Comparison of ENCODE assay signal across 9 cellular contexts in genomic region chr5:73419414-73420390, GRCh38. TPM values are rescaled to one million over a fixed set of nuclear protein-coding genes. Genes with fewer than 3 reads are reported as not detected.
A peak's percentile ranks its signal among the peaks of the same experiment; 100 is the strongest.
DNase-seq lines count a peak whose midpoint lies in the region; ATAC-seq and TF ChIP-seq lines count a peak whose summit lies in the region.
"Had no signal": no experiment of that assay in that cellular context is flagged by ENCODE, and none has a peak within 500 bp of the region (broad histone marks: within the 10 kb centered on the region; RNA-seq: fewer than 3 reads in every experiment).

No MANE protein-coding gene starts in this region.

- WGBS in testis, 2 donors = 0 to 2% methylated on average over 49 to 77 of the region's 81 CpGs

- H3K4me1 ChIP-seq in testis = no peaks in the 10 kb centered on the region

- H3K36me3 ChIP-seq in brain microvascular endothelial cell (replicated peaks) = no peaks in the 10 kb centered on the region
- H3K36me3 ChIP-seq in testis (ENCODE audit: low read depth, missing control alignments) = no peaks in the 10 kb centered on the region

- peaks cover 5% of the 10 kb centered on the region for H3K9me3 Mint-ChIP-seq in activated naive CD4-positive, alpha-beta T cell treated with anti-CD3 and anti-CD28 coated beads, Interleukin-2, amount 50 U/mL, for 24 hours

- H3K4me3 Mint-ChIP-seq in activated naive CD4-positive, alpha-beta T cell treated with anti-CD3 and anti-CD28 coated beads, Interleukin-2, amount 50 U/mL, for 24 hours = peak overlapping the region; percentile 30

- H3K27ac Mint-ChIP-seq in activated naive CD4-positive, alpha-beta T cell treated with anti-CD3 and anti-CD28 coated beads, Interleukin-2, amount 50 U/mL, for 24 hours = no peak overlapping the region

- intact Hi-C loops in testis (cut with DNase I; ENCODE audit: low total_unique reads) = no loop called here

- H3K36me3 Mint-ChIP-seq in activated naive CD4-positive, alpha-beta T cell treated with anti-CD3 and anti-CD28 coated beads, Interleukin-2, amount 50 U/mL, for 24 hours = no peaks in the 10 kb centered on the region

- TF ChIP-seq CTCF in brain microvascular endothelial cell (IDR thresholded peaks at IDR 0.05; ENCODE audit: low read depth, low read length, missing control alignments) (no peak), testis (IDR thresholded peaks at IDR 0.05) (no peak)

- no peaks in the 10 kb centered on the region for H3K9me3 ChIP-seq in testis

- TF ChIP-seq POLR2A in testis (IDR thresholded peaks at IDR 0.05) = no peak

- no peak overlapping the region for H3K27ac ChIP-seq in brain microvascular endothelial cell
- peak overlapping the region in 1 of 2 donors; percentile 36 for H3K27ac ChIP-seq in testis

- peaks cover 75% of the 10 kb centered on the region for H3K27me3 Mint-ChIP-seq in activated naive CD4-positive, alpha-beta T cell treated with anti-CD3 and anti-CD28 coated beads, Interleukin-2, amount 50 U/mL, for 24 hours

- H3K27me3 ChIP-seq in brain microvascular endothelial cell (replicated peaks) (no peaks in the 10 kb centered on the region), testis (no peaks in the 10 kb centered on the region)

- in situ Hi-C loops in brain microvascular endothelial cell (cut with HindIII; ENCODE audit: low pct_ligation_motif_present, low sequenced_read_pairs) = no loop called here

- DNase-seq in activated naive CD4-positive, alpha-beta T cell (lab: John Stamatoyannopoulos, UW) = no peak
- DNase-seq in brain microvascular endothelial cell = peak; percentile 45
- no peak for DNase-seq in left lobe of liver (ENCODE audit: low spot score)
- DNase-seq in testis = peak; percentile 56
- no peak for DNase-seq in NCI-H2196 treated with DMSO at 0.1 percent for 48 hours (lab: John Stamatoyannopoulos, UW; ENCODE audit: unreplicated experiment)
- no peak for DNase-seq in central memory CD4-positive, alpha-beta T cell
- DNase-seq: SHP77 treated with DMSO at 0.1 percent for 48 hours had no signal

- H3K4me1 Mint-ChIP-seq in activated naive CD4-positive, alpha-beta T cell treated with anti-CD3 and anti-CD28 coated beads, Interleukin-2, amount 50 U/mL, for 24 hours = peaks cover 7% of the 10 kb centered on the region

- ATAC-seq in left lobe of liver (peak; percentile 52), GM18907 (IDR thresholded peaks at IDR 0.05; ENCODE audit: unreplicated experiment) (no peak)

- H3K4me3 ChIP-seq in brain microvascular endothelial cell (ENCODE audit: low read depth, low read length) (peak overlapping the region; percentile 38), testis (peak overlapping the region; percentile 37 to 45)

RNA-seq across cellular contexts. Expression of gene FOXD1, which starts 28.9 kb away (rescaled TPM):
- total RNA-seq in left lobe of liver (not detected), testis (10 to 100 TPM in 1 of 2 donors, 1 to 10 TPM in 1; 7.4 to 12.8 TPM)
- polyA plus RNA-seq in testis (ENCODE audit: insufficient read depth, low read depth, low replicate concordance) = 9.1 TPM

Comparison
In these comparisons a context has a peak if more than half of its experiments do, and no peak if none do; other contexts are left out.
1. DNase-seq: peak in brain microvascular endothelial cell (single experiment) and testis (single experiment); none in activated naive CD4-positive, alpha-beta T cell (0 of 4), left lobe of liver (single experiment), NCI-H2196 treated with DMSO at 0.1 percent for 48 hours (single experiment) and central memory CD4-positive, alpha-beta T cell (single experiment).